In genomic region chr7:39468841-39469240, GRCh38 we compare ENCODE assay signal across 19 cellular contexts.
"Had no signal": no experiment of that assay in that cellular context is flagged by ENCODE, and none has a peak within 500 bp of the region (broad histone marks: within the 10 kb centered on the region; RNA-seq: fewer than 3 reads in every experiment).

No MANE protein-coding gene starts in this region.

- H3K36me3 ChIP-seq: MG63 had no signal

- H3K9me3 ChIP-seq: MG63, SK-N-SH had no signal

- DNase-seq: IMR-90, Karpas-422, KG1, MG63, NCI-H1092, NCI-H1105 treated with DMSO at 0.1 percent for 48 hours, NCI-H1417 treated with DMSO at 0.1 percent for 48 hours, NCI-H146, NCI-H1694 treated with DMSO at 0.1 percent for 48 hours, NCI-H1930, NCI-H2081, NCI-H2107, NCI-H2227 treated with DMSO at 0.1 percent for 48 hours, NCI-H524 treated with DMSO at 0.1 percent for 48 hours, NCI-H69, NCI-H774, SHP77, SK-N-SH had no signal

- H3K9ac ChIP-seq: SK-N-SH had no signal

- H3K27ac ChIP-seq: RWPE1 had no signal

- H3K4me3 ChIP-seq: MG63 had no signal

- H3K4me2 ChIP-seq: SK-N-SH had no signal
